ENCODE assay signal across 1 cellular context in genomic region chr9:127608104-127608966, GRCh38.
TF ChIP-seq lines count a peak whose summit lies in the region.

No MANE protein-coding gene starts in this region.

TF ChIP-seq in H1, 55 proteins besides CTCF, POLR2A, EP300 and RAD21 (continued from another document):
- TF ChIP-seq, protein P1, sequence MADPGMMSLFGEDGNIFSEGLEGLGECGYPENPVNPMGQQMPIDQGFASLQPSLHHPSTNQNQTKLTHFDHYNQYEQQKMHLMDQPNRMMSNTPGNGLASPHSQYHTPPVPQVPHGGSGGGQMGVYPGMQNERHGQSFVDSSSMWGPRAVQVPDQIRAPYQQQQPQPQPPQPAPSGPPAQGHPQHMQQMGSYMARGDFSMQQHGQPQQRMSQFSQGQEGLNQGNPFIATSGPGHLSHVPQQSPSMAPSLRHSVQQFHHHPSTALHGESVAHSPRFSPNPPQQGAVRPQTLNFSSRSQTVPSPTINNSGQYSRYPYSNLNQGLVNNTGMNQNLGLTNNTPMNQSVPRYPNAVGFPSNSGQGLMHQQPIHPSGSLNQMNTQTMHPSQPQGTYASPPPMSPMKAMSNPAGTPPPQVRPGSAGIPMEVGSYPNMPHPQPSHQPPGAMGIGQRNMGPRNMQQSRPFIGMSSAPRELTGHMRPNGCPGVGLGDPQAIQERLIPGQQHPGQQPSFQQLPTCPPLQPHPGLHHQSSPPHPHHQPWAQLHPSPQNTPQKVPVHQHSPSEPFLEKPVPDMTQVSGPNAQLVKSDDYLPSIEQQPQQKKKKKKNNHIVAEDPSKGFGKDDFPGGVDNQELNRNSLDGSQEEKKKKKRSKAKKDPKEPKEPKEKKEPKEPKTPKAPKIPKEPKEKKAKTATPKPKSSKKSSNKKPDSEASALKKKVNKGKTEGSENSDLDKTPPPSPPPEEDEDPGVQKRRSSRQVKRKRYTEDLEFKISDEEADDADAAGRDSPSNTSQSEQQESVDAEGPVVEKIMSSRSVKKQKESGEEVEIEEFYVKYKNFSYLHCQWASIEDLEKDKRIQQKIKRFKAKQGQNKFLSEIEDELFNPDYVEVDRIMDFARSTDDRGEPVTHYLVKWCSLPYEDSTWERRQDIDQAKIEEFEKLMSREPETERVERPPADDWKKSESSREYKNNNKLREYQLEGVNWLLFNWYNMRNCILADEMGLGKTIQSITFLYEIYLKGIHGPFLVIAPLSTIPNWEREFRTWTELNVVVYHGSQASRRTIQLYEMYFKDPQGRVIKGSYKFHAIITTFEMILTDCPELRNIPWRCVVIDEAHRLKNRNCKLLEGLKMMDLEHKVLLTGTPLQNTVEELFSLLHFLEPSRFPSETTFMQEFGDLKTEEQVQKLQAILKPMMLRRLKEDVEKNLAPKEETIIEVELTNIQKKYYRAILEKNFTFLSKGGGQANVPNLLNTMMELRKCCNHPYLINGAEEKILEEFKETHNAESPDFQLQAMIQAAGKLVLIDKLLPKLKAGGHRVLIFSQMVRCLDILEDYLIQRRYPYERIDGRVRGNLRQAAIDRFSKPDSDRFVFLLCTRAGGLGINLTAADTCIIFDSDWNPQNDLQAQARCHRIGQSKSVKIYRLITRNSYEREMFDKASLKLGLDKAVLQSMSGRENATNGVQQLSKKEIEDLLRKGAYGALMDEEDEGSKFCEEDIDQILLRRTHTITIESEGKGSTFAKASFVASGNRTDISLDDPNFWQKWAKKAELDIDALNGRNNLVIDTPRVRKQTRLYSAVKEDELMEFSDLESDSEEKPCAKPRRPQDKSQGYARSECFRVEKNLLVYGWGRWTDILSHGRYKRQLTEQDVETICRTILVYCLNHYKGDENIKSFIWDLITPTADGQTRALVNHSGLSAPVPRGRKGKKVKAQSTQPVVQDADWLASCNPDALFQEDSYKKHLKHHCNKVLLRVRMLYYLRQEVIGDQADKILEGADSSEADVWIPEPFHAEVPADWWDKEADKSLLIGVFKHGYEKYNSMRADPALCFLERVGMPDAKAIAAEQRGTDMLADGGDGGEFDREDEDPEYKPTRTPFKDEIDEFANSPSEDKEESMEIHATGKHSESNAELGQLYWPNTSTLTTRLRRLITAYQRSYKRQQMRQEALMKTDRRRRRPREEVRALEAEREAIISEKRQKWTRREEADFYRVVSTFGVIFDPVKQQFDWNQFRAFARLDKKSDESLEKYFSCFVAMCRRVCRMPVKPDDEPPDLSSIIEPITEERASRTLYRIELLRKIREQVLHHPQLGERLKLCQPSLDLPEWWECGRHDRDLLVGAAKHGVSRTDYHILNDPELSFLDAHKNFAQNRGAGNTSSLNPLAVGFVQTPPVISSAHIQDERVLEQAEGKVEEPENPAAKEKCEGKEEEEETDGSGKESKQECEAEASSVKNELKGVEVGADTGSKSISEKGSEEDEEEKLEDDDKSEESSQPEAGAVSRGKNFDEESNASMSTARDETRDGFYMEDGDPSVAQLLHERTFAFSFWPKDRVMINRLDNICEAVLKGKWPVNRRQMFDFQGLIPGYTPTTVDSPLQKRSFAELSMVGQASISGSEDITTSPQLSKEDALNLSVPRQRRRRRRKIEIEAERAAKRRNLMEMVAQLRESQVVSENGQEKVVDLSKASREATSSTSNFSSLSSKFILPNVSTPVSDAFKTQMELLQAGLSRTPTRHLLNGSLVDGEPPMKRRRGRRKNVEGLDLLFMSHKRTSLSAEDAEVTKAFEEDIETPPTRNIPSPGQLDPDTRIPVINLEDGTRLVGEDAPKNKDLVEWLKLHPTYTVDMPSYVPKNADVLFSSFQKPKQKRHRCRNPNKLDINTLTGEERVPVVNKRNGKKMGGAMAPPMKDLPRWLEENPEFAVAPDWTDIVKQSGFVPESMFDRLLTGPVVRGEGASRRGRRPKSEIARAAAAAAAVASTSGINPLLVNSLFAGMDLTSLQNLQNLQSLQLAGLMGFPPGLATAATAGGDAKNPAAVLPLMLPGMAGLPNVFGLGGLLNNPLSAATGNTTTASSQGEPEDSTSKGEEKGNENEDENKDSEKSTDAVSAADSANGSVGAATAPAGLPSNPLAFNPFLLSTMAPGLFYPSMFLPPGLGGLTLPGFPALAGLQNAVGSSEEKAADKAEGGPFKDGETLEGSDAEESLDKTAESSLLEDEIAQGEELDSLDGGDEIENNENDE (IDR thresholded peaks at IDR 0.05; ENCODE audit: insufficient replicate concordance, low read length), result no peak
- no peak for TF ChIP-seq CEBPB (IDR thresholded peaks at IDR 0.05; ENCODE audit: low read depth, low read length)
- no peak for TF ChIP-seq RFX5 (IDR thresholded peaks at IDR 0.05; ENCODE audit: borderline replicate concordance, low read depth, low read length)
- TF ChIP-seq NANOG (IDR thresholded peaks at IDR 0.05; ENCODE audit: insufficient read depth, low read depth, low read length, poor library complexity, severe bottlenecking), result no peak
- no peak for TF ChIP-seq FOSL1 (IDR thresholded peaks at IDR 0.05; ENCODE audit: insufficient read depth, low read depth, low read length)
- TF ChIP-seq BRCA1 (IDR thresholded peaks at IDR 0.05; ENCODE audit: low read depth, low read length), result no peak
- no peak for TF ChIP-seq TEAD4 (IDR thresholded peaks at IDR 0.05; ENCODE audit: low read depth, low read length)
- peak; percentile 57; the same call in 1 of the 2 replicates for TF ChIP-seq POLR2AphosphoS5 (IDR thresholded peaks at IDR 0.05; ENCODE audit: low read depth, low read length)
- peak; percentile 93 for TF ChIP-seq USF2 (IDR thresholded peaks at IDR 0.05; ENCODE audit: low read length)
- TF ChIP-seq JUN (IDR thresholded peaks at IDR 0.05; ENCODE audit: low read depth, low read length), result no peak
- no peak for TF ChIP-seq CTBP2 (IDR thresholded peaks at IDR 0.05; ENCODE audit: borderline replicate concordance, insufficient read depth, insufficient read length, low read length)
- TF ChIP-seq CBX5 (IDR thresholded peaks at IDR 0.05; ENCODE audit: low read depth, low read length), result no peak
- no peak for TF ChIP-seq CHD2 (IDR thresholded peaks at IDR 0.05; ENCODE audit: low read length)
- TF ChIP-seq, protein P2, sequence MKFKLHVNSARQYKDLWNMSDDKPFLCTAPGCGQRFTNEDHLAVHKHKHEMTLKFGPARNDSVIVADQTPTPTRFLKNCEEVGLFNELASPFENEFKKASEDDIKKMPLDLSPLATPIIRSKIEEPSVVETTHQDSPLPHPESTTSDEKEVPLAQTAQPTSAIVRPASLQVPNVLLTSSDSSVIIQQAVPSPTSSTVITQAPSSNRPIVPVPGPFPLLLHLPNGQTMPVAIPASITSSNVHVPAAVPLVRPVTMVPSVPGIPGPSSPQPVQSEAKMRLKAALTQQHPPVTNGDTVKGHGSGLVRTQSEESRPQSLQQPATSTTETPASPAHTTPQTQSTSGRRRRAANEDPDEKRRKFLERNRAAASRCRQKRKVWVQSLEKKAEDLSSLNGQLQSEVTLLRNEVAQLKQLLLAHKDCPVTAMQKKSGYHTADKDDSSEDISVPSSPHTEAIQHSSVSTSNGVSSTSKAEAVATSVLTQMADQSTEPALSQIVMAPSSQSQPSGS (IDR thresholded peaks at IDR 0.05; ENCODE audit: low read length), result no peak
- no peak for TF ChIP-seq ZNF274 (IDR thresholded peaks at IDR 0.05; ENCODE audit: borderline replicate concordance, extremely low read depth, low read length)
- TF ChIP-seq SP1 (IDR thresholded peaks at IDR 0.05; ENCODE audit: low read depth, low read length), result 0 out of 2 replicates have a peak, but pooled peaks have one; percentile 27
- TF ChIP-seq PHF8 (conservative IDR thresholded peaks at IDR 0.05; ENCODE audit: low read depth, low read length), result peak; percentile 37; the same call in 1 of the 2 replicates
- no peak for TF ChIP-seq BACH1 (IDR thresholded peaks at IDR 0.05; ENCODE audit: low read length)
- TF ChIP-seq GABPA (IDR thresholded peaks at IDR 0.05; ENCODE audit: borderline replicate concordance, insufficient read depth, low read length), result no peak
- no peak for TF ChIP-seq CBX8 (IDR thresholded peaks at IDR 0.05; ENCODE audit: borderline replicate concordance, low read depth, low read length)
- TF ChIP-seq SP2 (IDR thresholded peaks at IDR 0.05; ENCODE audit: low read length), result no peak
- no peak for TF ChIP-seq EZH2 (IDR thresholded peaks at IDR 0.05; ENCODE audit: low read depth, low read length, severe bottlenecking)
- no peak for TF ChIP-seq POU5F1 (IDR thresholded peaks at IDR 0.05; ENCODE audit: low read depth, low read length)
- no peak for TF ChIP-seq BCL11A (IDR thresholded peaks at IDR 0.05; ENCODE audit: low read depth in 2 of 2, low read length in 2 of 2)
- TF ChIP-seq TCF12 (IDR thresholded peaks at IDR 0.05; ENCODE audit: low read depth, low read length), result 0 out of 2 replicates have a peak, but pooled peaks have one; percentile 42
- peak; percentile 92 for TF ChIP-seq NRF1 (IDR thresholded peaks at IDR 0.05; ENCODE audit: low read depth, low read length)
- TF ChIP-seq SIN3A (conservative IDR thresholded peaks at IDR 0.05 in 1 of 2, IDR thresholded peaks at IDR 0.05 in 1 of 2; ENCODE audit: low read depth in 1 of 2, low read length in 2 of 2), result peak in 1 of 2 experiments; percentile 68; a peak in 1 of 4 replicates
- TF ChIP-seq KDM5A (IDR thresholded peaks at IDR 0.05; ENCODE audit: low read length), result no peak
- TF ChIP-seq SIX5 (IDR thresholded peaks at IDR 0.05; ENCODE audit: low read depth, low read length), result no peak
- TF ChIP-seq KDM4A (IDR thresholded peaks at IDR 0.05; ENCODE audit: low read depth, low read length, severe bottlenecking), result no peak
- TF ChIP-seq SIRT6 (IDR thresholded peaks at IDR 0.05; ENCODE audit: low read length), result no peak
- no peak for TF ChIP-seq SAP30 (IDR thresholded peaks at IDR 0.05; ENCODE audit: insufficient read depth, insufficient replicate concordance, low read length)
- TF ChIP-seq MAFK (IDR thresholded peaks at IDR 0.05; ENCODE audit: low read depth, low read length), result no peak
- no peak for TF ChIP-seq RXRA (IDR thresholded peaks at IDR 0.05; ENCODE audit: insufficient read depth, low read depth, low read length)
- no peak for TF ChIP-seq HDAC6 (IDR thresholded peaks at IDR 0.05; ENCODE audit: low read depth, low read length)
- TF ChIP-seq, protein P3, sequence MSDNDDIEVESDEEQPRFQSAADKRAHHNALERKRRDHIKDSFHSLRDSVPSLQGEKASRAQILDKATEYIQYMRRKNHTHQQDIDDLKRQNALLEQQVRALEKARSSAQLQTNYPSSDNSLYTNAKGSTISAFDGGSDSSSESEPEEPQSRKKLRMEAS (IDR thresholded peaks at IDR 0.05), result peak; percentile 98
- TF ChIP-seq, protein P4, sequence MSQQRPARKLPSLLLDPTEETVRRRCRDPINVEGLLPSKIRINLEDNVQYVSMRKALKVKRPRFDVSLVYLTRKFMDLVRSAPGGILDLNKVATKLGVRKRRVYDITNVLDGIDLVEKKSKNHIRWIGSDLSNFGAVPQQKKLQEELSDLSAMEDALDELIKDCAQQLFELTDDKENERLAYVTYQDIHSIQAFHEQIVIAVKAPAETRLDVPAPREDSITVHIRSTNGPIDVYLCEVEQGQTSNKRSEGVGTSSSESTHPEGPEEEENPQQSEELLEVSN (IDR thresholded peaks at IDR 0.05), result peak; percentile 94
- TF ChIP-seq ASH2L (IDR thresholded peaks at IDR 0.05; ENCODE audit: low read length), result peak; percentile 82
- TF ChIP-seq RBBP5 (IDR thresholded peaks at IDR 0.05; ENCODE audit: borderline replicate concordance, low read depth, low read length), result no peak; the same call in 1 of the 2 replicates
- TF ChIP-seq SRF (IDR thresholded peaks at IDR 0.05; ENCODE audit: low read depth, low read length), result no peak
- TF ChIP-seq KDM1A (IDR thresholded peaks at IDR 0.05; ENCODE audit: borderline replicate concordance, low read length), result peak; percentile 96
- no peak for TF ChIP-seq TAF7 (optimal IDR thresholded peaks at IDR 0.05; ENCODE audit: borderline replicate concordance, low read depth, low read length)
- TF ChIP-seq YY1 (IDR thresholded peaks at IDR 0.05; ENCODE audit: low read depth, low read length), result no peak
- TF ChIP-seq RNF2 (IDR thresholded peaks at IDR 0.05; ENCODE audit: borderline replicate concordance, low read depth, low read length, missing control alignments, poor library complexity, severe bottlenecking), result no peak
- TF ChIP-seq CREB1 (IDR thresholded peaks at IDR 0.05), result 0 out of 2 replicates have a peak, but pooled peaks have one; percentile 48
- peak; percentile 77 for TF ChIP-seq ATF3 (IDR thresholded peaks at IDR 0.05; ENCODE audit: insufficient read depth, low read depth, low read length)
- TF ChIP-seq SUZ12 (IDR thresholded peaks at IDR 0.05; ENCODE audit: low read length), result no peak
